Comparison of ENCODE assay signal across 8 cellular contexts in genomic region chr18:830315-830901, GRCh38. TPM values are rescaled to one million over a fixed set of nuclear protein-coding genes. Genes with fewer than 3 reads are reported as not detected.
A peak's percentile ranks its signal among the peaks of the same experiment; 100 is the strongest.
DNase-seq lines count a peak whose midpoint lies in the region; ATAC-seq, FAIRE-seq and TF ChIP-seq lines count a peak whose summit lies in the region.

No MANE protein-coding gene starts in this region.

- TF ChIP-seq CTCF in KMS-11 (conservative IDR thresholded peaks at IDR 0.05; ENCODE audit: low read depth, low read length), result no peak
- TF ChIP-seq CTCF in keratinocyte (optimal IDR thresholded peaks at IDR 0.05 in 1 of 3, IDR thresholded peaks at IDR 0.05 in 1 of 3, conservative IDR thresholded peaks at IDR 0.05 in 1 of 3; ENCODE audit: extremely low read depth in 1 of 3, insufficient read depth in 2 of 3, low read length in 3 of 3), result no peak

- no peaks in the 10 kb centered on the region for H3K9me3 ChIP-seq in keratinocyte (ENCODE audit: control insufficient read depth, low read depth, low read length)

- H3K27me3 Mint-ChIP-seq in activated T-cell treated with anti-CD3 and anti-CD28 coated beads, Interleukin-2, amount 50 U/mL, for 4 hours (ENCODE audit: low read depth), result no peaks in the 10 kb centered on the region

- DNase-seq in NCI-H1694 treated with DMSO at 0.1 percent for 48 hours (lab: John Stamatoyannopoulos, UW) (peak; percentile 8), NCI-H1694 (lab: John Stamatoyannopoulos, UW) (no peak), keratinocyte (ENCODE audit: low read depth, low spot score) (no peak), NCI-H2081 (lab: John Stamatoyannopoulos, UW) (no peak), NCI-H1436 (lab: John Stamatoyannopoulos, UW) (no peak)
- peak; percentile 19 for DNase-seq in activated T-cell treated with anti-CD3 and anti-CD28 coated beads, Interleukin-2, amount 50 U/mL, for 4 hours

- H3K9me3 Mint-ChIP-seq in activated T-cell treated with anti-CD3 and anti-CD28 coated beads, Interleukin-2, amount 50 U/mL, for 4 hours, result no peaks in the 10 kb centered on the region

- H3K4me3 ChIP-seq in KMS-11 (IDR thresholded peaks at IDR 0.05; ENCODE audit: insufficient read depth, low read depth, low read length) (no peak overlapping the region), keratinocyte (ENCODE audit: control insufficient read depth in 2 of 3, extremely low read depth in 1 of 3, insufficient read depth in 2 of 3, low read depth in 1 of 3, low read length in 3 of 3) (no peak overlapping the region)

- peak overlapping the region; percentile 40 for H3K4me3 Mint-ChIP-seq in activated T-cell treated with anti-CD3 and anti-CD28 coated beads, Interleukin-2, amount 50 U/mL, for 4 hours

- peaks cover 14% of the 10 kb centered on the region for H3K4me1 Mint-ChIP-seq in activated T-cell treated with anti-CD3 and anti-CD28 coated beads, Interleukin-2, amount 50 U/mL, for 4 hours (ENCODE audit: low read depth)

- H3K9ac ChIP-seq in KMS-11 (no peak overlapping the region), keratinocyte (ENCODE audit: control insufficient read depth, extremely low read depth, insufficient read depth, low read length) (no peak overlapping the region)

- H3K27me3 ChIP-seq in KMS-11 (ENCODE audit: insufficient read depth, low read depth), result no peaks in the 10 kb centered on the region
- no peaks in the 10 kb centered on the region for H3K27me3 ChIP-seq in keratinocyte (ENCODE audit: control insufficient read depth, extremely low read depth, insufficient read depth, low read length)

- FAIRE-seq in keratinocyte (lab: Jason Lieb, UNC), result no peak

- no peaks in the 10 kb centered on the region for H3K36me3 Mint-ChIP-seq in activated T-cell treated with anti-CD3 and anti-CD28 coated beads, Interleukin-2, amount 50 U/mL, for 4 hours (ENCODE audit: insufficient read depth)

- no peaks in the 10 kb centered on the region for H3K9me1 ChIP-seq in keratinocyte (ENCODE audit: control insufficient read depth, extremely low read depth, insufficient read depth, low read length)

- H2AFZ ChIP-seq in KMS-11 (ENCODE audit: low read depth), result peak overlapping the region; percentile 68
- H2AFZ ChIP-seq in keratinocyte (ENCODE audit: control insufficient read depth, low read length), result peak overlapping the region; percentile 70

- ATAC-seq in GM21717 (IDR thresholded peaks at IDR 0.05; ENCODE audit: unreplicated experiment), result peak; percentile 65
- ATAC-seq in activated T-cell treated with anti-CD3 and anti-CD28 coated beads, Interleukin-2, amount 50 U/mL, for 4 hours, result peak; percentile 55 to 60

- no peaks in the 10 kb centered on the region for H4K20me1 ChIP-seq in KMS-11 (ENCODE audit: insufficient read depth)
- no peaks in the 10 kb centered on the region for H4K20me1 ChIP-seq in keratinocyte (ENCODE audit: control insufficient read depth, extremely low read depth, insufficient read depth, low read length)

- H3K79me2 ChIP-seq in KMS-11 (ENCODE audit: insufficient read depth, low read depth) (no peaks in the 10 kb centered on the region), keratinocyte (ENCODE audit: control insufficient read depth, insufficient read depth, low read length) (no peaks in the 10 kb centered on the region)

- no peak overlapping the region for H3K27ac ChIP-seq in KMS-11
- H3K27ac ChIP-seq in keratinocyte (ENCODE audit: control insufficient read depth, insufficient read depth, low read length), result no peak overlapping the region

- no peaks in the 10 kb centered on the region for H3K36me3 ChIP-seq in KMS-11 (ENCODE audit: insufficient read depth)
- no peaks in the 10 kb centered on the region for H3K36me3 ChIP-seq in keratinocyte (ENCODE audit: control insufficient read depth in 2 of 2, extremely low read depth in 1 of 2, insufficient read depth in 2 of 2, low read length in 2 of 2)

- H3K4me2 ChIP-seq in KMS-11, result peak overlapping the region; percentile 8; the same call in 1 of the 2 replicates
- H3K4me2 ChIP-seq in keratinocyte (ENCODE audit: control insufficient read depth, extremely low read depth, insufficient read depth, low read depth, low read length), result no peak overlapping the region

- dilution Hi-C loops in keratinocyte (cut with MboI; ENCODE audit: extremely low pct_ligation_motif_present, low sequenced_read_pairs), result loop anchor here (5.0 kb wide), 1 partner anchor 83 kb away; no protein-coding TSS in a partner anchor

- H3K4me1 ChIP-seq in KMS-11 (ENCODE audit: low read depth, poor library complexity, severe bottlenecking) (peaks cover 10% of the 10 kb centered on the region), keratinocyte (ENCODE audit: control insufficient read depth, extremely low read depth, insufficient read depth, low read length) (peaks cover 6% of the 10 kb centered on the region)

RNA-seq across cellular contexts. Expression of gene YES1, which starts 18.4 kb away (rescaled TPM):
- 10 to 100 TPM in 1 of 3 donors, 1 to 10 TPM in 2; 7.9 to 11.3 (median 8.1) TPM for total RNA-seq in activated T-cell treated with anti-CD3 and anti-CD28 coated beads, Interleukin-2, amount 50 U/mL, for 4 hours
- polyA plus RNA-seq in keratinocyte, result 16.4 to 27.8 TPM (median 22.9 TPM) in 3 replicates
- polyA plus RNA-seq in keratinocyte (2011; ENCODE audit: low read depth), result 27.8 TPM
- polyA plus RNA-seq in keratinocyte (2011; cell fraction: cytosol; rRNA removed), result 22.6 and 23.9 TPM in 2 replicates
- 14.1 and 15.4 TPM in 2 replicates for polyA plus RNA-seq in keratinocyte (2011; cell fraction: nucleus; rRNA removed)
- polyA plus RNA-seq in keratinocyte (2012; ENCODE audit: low replicate concordance), result 25.7 and 36.0 TPM in 2 replicates
- polyA minus RNA-seq in keratinocyte, result 21.9 to 44.8 TPM (median 28.8 TPM) in 3 replicates
- polyA minus RNA-seq in keratinocyte (2011; cell fraction: cytosol; rRNA and poly(A)+ RNA removed), result 32.4 TPM
- polyA minus RNA-seq in keratinocyte (2011; cell fraction: nucleus; rRNA and poly(A)+ RNA removed), result 8.1 and 11.0 TPM in 2 replicates

Comparison
In these comparisons a context has a peak if more than half of its experiments do, and no peak if none do; other contexts are left out.
1. DNase-seq: peak in NCI-H1694 treated with DMSO at 0.1 percent for 48 hours (single experiment) and activated T-cell treated with anti-CD3 and anti-CD28 coated beads, Interleukin-2, amount 50 U/mL, for 4 hours (single experiment); none in NCI-H1694 (single experiment), keratinocyte (single experiment), NCI-H2081 (0 of 2) and NCI-H1436 (single experiment).